In the genomic region with DNA sequence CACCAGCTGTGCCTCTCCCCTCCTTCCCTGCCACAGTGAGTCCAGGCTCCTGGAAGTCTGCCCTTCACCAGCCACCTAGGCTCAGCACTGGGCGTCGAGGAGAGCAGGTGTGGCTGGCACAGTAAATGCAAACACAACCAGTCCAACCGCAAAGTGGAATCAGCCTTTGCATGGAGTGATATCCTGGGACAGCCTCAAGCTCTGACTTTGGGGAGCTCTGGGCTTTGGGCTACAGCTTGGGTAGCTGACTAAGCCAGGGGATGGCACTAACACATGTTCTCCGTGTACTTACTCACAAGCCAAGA, we compare ENCODE assay signal across 24 cellular contexts.
A peak's percentile ranks its signal among the peaks of the same experiment; 100 is the strongest.
DNase-seq lines count a peak whose midpoint lies in the region; ATAC-seq and TF ChIP-seq lines count a peak whose summit lies in the region.
"Had no signal": no experiment of that assay in that cellular context is flagged by ENCODE, and none has a peak within 500 bp of the region (broad histone marks: within the 10 kb centered on the region; RNA-seq: fewer than 3 reads in every experiment).

No MANE protein-coding gene starts in this region.

- intact Hi-C loops in spleen (cut with DNase I; ENCODE audit: low total_unique reads) = no loop called here

- H3K9me3 ChIP-seq in spleen = no peaks in the 10 kb centered on the region
- H3K9me3 ChIP-seq: psoas muscle had no signal

- H3K27me3 ChIP-seq in spleen (replicated peaks in 1 of 7) = no peaks in the 10 kb centered on the region
- H3K27me3 ChIP-seq: hepatocyte, SJSA1 had no signal

- DNase-seq in DMS153 treated with DMSO at 0.1 percent for 48 hours (lab: John Stamatoyannopoulos, UW; ENCODE audit: unreplicated experiment) (peak; percentile 86), LNCaP clone FGC (ENCODE audit: low read depth) (peak; percentile 88), NCI-H774 (lab: John Stamatoyannopoulos, UW) (peak; percentile 54), left lobe of liver (ENCODE audit: low spot score) (no peak), spleen (no peak), midbrain (lab: John Stamatoyannopoulos, UW) (no peak)
- DNase-seq: activated B cell treated with CpG ODN at 0.5 μM for 24 hours; activated CD8-positive, alpha-beta T cell treated with anti-CD3 and anti-CD28 coated beads for 36 hours; activated naive CD4-positive, alpha-beta T cell treated with anti-CD3 and anti-CD28 coated beads, Interleukin-2, amount 50 U/mL, for 16 hours; activated T-cell treated with anti-CD3 and anti-CD28 coated beads, Interleukin-2, amount 50 U/mL, for 24 hours; Calu3; GDM1; NCI-H226; psoas muscle; stimulated activated CD4-positive, alpha-beta T cell treated with anti-CD3 and anti-CD28 coated beads, Interleukin-4, amount 100 ng/mL, for 4 hours; substantia nigra; T-helper 2 cell had no signal

- no peaks in the 10 kb centered on the region for H3K36me3 ChIP-seq in spleen
- H3K36me3 ChIP-seq: SJSA1 had no signal

- no peaks in the 10 kb centered on the region for H3K4me1 ChIP-seq in spleen

- no peak overlapping the region for H3K27ac ChIP-seq in spleen
- H3K27ac ChIP-seq: hepatocyte, psoas muscle, SJSA1, skin epidermis had no signal

- TF ChIP-seq CTCF in LNCaP clone FGC (IDR thresholded peaks at IDR 0.05; ENCODE audit: control insufficient read depth, extremely low read depth, insufficient read depth) = no peak
- no peak for TF ChIP-seq CTCF in spleen (IDR thresholded peaks at IDR 0.05 in 8 of 11, conservative IDR thresholded peaks at IDR 0.05 in 3 of 11)

- no peak for TF ChIP-seq POLR2A in spleen (IDR thresholded peaks at IDR 0.05)

- WGBS in spleen, 5 donors = 78 to 86% (median 81%) methylated on average over 4 of the region's 4 CpGs

- ATAC-seq in left lobe of liver = peak; percentile 54
- ATAC-seq in GM21529 (IDR thresholded peaks at IDR 0.05; ENCODE audit: unreplicated experiment) = no peak
- ATAC-seq in GM18868 (IDR thresholded peaks at IDR 0.05; ENCODE audit: unreplicated experiment) = no peak
- ATAC-seq: activated CD8-positive, alpha-beta T cell treated with anti-CD3 and anti-CD28 coated beads for 36 hours; GM12878; natural killer cell treated with Interleukin-12 subunit alpha and Interleukin-12 subunit beta and Interleukin-15 and Interleukin-18, amount 100 ng/mL, for 72 hours; psoas muscle had no signal

- H3K4me3 ChIP-seq in LNCaP clone FGC (ENCODE audit: low read depth, low read length) (no peak overlapping the region), spleen (no peak overlapping the region)
- H3K4me3 ChIP-seq: GM12878, hepatocyte, psoas muscle, SJSA1, skin epidermis had no signal

Comparison
In these comparisons a context has a peak if more than half of its experiments do, and no peak if none do; other contexts are left out.
1. DNase-seq: peak in DMS153 treated with DMSO at 0.1 percent for 48 hours (single experiment), LNCaP clone FGC (single experiment) and NCI-H774 (single experiment); none in left lobe of liver (single experiment), spleen (single experiment) and midbrain (single experiment).